In genomic region chr13:30376426-30377311, GRCh38 we compare ENCODE assay signal across 9 cellular contexts. TPM values are rescaled to one million over a fixed set of nuclear protein-coding genes. Genes with fewer than 3 reads are reported as not detected.
DNase-seq lines count a peak whose midpoint lies in the region; ATAC-seq and TF ChIP-seq lines count a peak whose summit lies in the region.
"Had no signal": no experiment of that assay in that cellular context is flagged by ENCODE, and none has a peak within 500 bp of the region (broad histone marks: within the 10 kb centered on the region; RNA-seq: fewer than 3 reads in every experiment).

No MANE protein-coding gene starts in this region.

- WGBS in mammary epithelial cell (ENCODE audit: low coverage, missing lambda C conversion rate) = 57% methylated on average over 5 of the region's 5 CpGs

- CTCF ChIA-PET in mammary epithelial cell (lab: Charles Lee; ENCODE audit: low non-redundant PET) = no interaction called here
- CTCF ChIA-PET in MCF 10A (lab: Yijun Ruan, JAX) = no interaction called here
- CTCF ChIA-PET in PC-3 (lab: Charles Lee) = no interaction called here

- H3K4me2 ChIP-seq in mammary epithelial cell (ENCODE audit: insufficient read depth, low read depth, low read length) (no peak overlapping the region), PC-3 (ENCODE audit: low read length) (no peak overlapping the region)

- H3F3A ChIP-seq in PC-3 (ENCODE audit: low read length, unreplicated experiment) = no peaks in the 10 kb centered on the region

- H3K36me3 ChIP-seq in mammary epithelial cell (ENCODE audit: insufficient read depth, low read length) = no peaks in the 10 kb centered on the region
- H3K36me3 ChIP-seq in PC-3 (ENCODE audit: low read depth, low read length) = no peaks in the 10 kb centered on the region

- no TSS peak for BruUV-seq in mammary epithelial cell (replicated peaks; lab: Mats Ljungman, UMichigan)
- no TSS peak for BruUV-seq in MCF 10A (replicated peaks; lab: Mats Ljungman, UMichigan)
- BruUV-seq in PC-3 (replicated peaks; lab: Mats Ljungman, UMichigan) = no TSS peak

- dilution Hi-C loops in mammary epithelial cell (cut with HindIII; ENCODE audit: low sequenced_read_pairs) = no loop called here

- H3K4me3 ChIP-seq in mammary epithelial cell (replicated peaks in 1 of 3; ENCODE audit: insufficient read depth in 1 of 3, low read depth in 2 of 3, low read length in 3 of 3) (no peak overlapping the region), PC-3 (ENCODE audit: low read length) (no peak overlapping the region)
- H3K4me3 ChIP-seq: psoas muscle had no signal

- H3K9me3 ChIP-seq in mammary epithelial cell (replicated peaks; ENCODE audit: insufficient read depth, low read length) (no peaks in the 10 kb centered on the region), PC-3 (ENCODE audit: low read length) (no peaks in the 10 kb centered on the region)
- H3K9me3 ChIP-seq: psoas muscle had no signal

- H2AFZ ChIP-seq in mammary epithelial cell (ENCODE audit: low read depth, low read length) = peak overlapping the region; percentile 40
- H2AFZ ChIP-seq in PC-3 (ENCODE audit: low read length) = no peak overlapping the region

- H3K27ac Mint-ChIP-seq in MCF 10A (ENCODE audit: low read depth, unreplicated experiment) = no peak overlapping the region

- H3K4me1 ChIP-seq in mammary epithelial cell (ENCODE audit: insufficient read depth, low read length) = peaks cover 14% of the 10 kb centered on the region
- H3K4me1 ChIP-seq in PC-3 (ENCODE audit: insufficient read depth, low read length) = peaks cover 9% of the 10 kb centered on the region
- H3K4me1 ChIP-seq: psoas muscle had no signal

- H3K79me2 ChIP-seq in mammary epithelial cell (ENCODE audit: insufficient read depth, low read length) (no peaks in the 10 kb centered on the region), PC-3 (ENCODE audit: low read length) (no peaks in the 10 kb centered on the region)

- intact Hi-C loops in mammary epithelial cell (cut with micrococcal nuclease) (no loop called here), MCF 10A (cut with micrococcal nuclease) (no loop called here), PC-3 (cut with micrococcal nuclease) (no loop called here)

- peaks cover 17% of the 10 kb centered on the region for H3K27me3 Mint-ChIP-seq in MCF 10A (ENCODE audit: insufficient read depth, unreplicated experiment)

- H4K20me1 ChIP-seq in mammary epithelial cell (ENCODE audit: insufficient read depth, low read length) = no peaks in the 10 kb centered on the region
- H4K20me1 ChIP-seq in PC-3 (ENCODE audit: low read length) = no peaks in the 10 kb centered on the region

- no peaks in the 10 kb centered on the region for H3K36me3 Mint-ChIP-seq in MCF 10A (ENCODE audit: insufficient read depth, unreplicated experiment)

- TF ChIP-seq CTCF in mammary epithelial cell (conservative IDR thresholded peaks at IDR 0.05 in 1 of 2, IDR thresholded peaks at IDR 0.05 in 1 of 2; ENCODE audit: extremely low read depth in 1 of 2, insufficient read depth in 1 of 2, low read depth in 1 of 2, low read length in 2 of 2) = no peak
- TF ChIP-seq CTCF in MCF 10A (IDR thresholded peaks at IDR 0.05; ENCODE audit: unreplicated experiment) = no peak
- no peak for TF ChIP-seq CTCF in PC-3 (conservative IDR thresholded peaks at IDR 0.05; ENCODE audit: low read depth, low read length)

- DNase-seq in mammary epithelial cell = peak; percentile 9
- no peak for DNase-seq in MCF 10A (ENCODE audit: unreplicated experiment)
- DNase-seq in PC-3 = peak; percentile 29
- peak; percentile 88 for DNase-seq in activated effector memory CD4-positive, alpha-beta T cell treated with anti-CD3 and anti-CD28 coated beads, Interleukin-2, amount 50 U/mL, for 16 hours
- peak; percentile 72 for DNase-seq in stimulated activated CD4-positive, alpha-beta T cell treated with anti-CD3 and anti-CD28 coated beads, Interleukin-1b, Interleukin-23, amount 100 ng/mL, for 48 hours
- no peak for DNase-seq in caudate nucleus (lab: John Stamatoyannopoulos, UW)
- DNase-seq in anterior cingulate cortex (lab: John Stamatoyannopoulos, UW) = no peak
- DNase-seq: psoas muscle had no signal

- H3K9me3 Mint-ChIP-seq in MCF 10A (ENCODE audit: unreplicated experiment) = no peaks in the 10 kb centered on the region

- ATAC-seq in HG03108 (IDR thresholded peaks at IDR 0.05; ENCODE audit: unreplicated experiment) = peak; percentile 42
- no peak for ATAC-seq in PC-3

- H3K27ac ChIP-seq in mammary epithelial cell (ENCODE audit: insufficient read depth, low read depth, low read length) (no peak overlapping the region), PC-3 (ENCODE audit: low read length) (no peak overlapping the region), caudate nucleus (ENCODE audit: low read depth, low read length) (no peak overlapping the region)
- H3K27ac ChIP-seq: psoas muscle had no signal

- H3K9me2 ChIP-seq in PC-3 (replicated peaks; ENCODE audit: low read length) = no peaks in the 10 kb centered on the region

- no peaks in the 10 kb centered on the region for H3K27me3 ChIP-seq in mammary epithelial cell (ENCODE audit: insufficient read depth, low read length)
- no peaks in the 10 kb centered on the region for H3K27me3 ChIP-seq in PC-3 (ENCODE audit: low read length)

- POLR2A ChIA-PET in MCF 10A (lab: Yijun Ruan, JAX) = interaction anchor here (0.8 kb wide), 1 partner anchor 19 kb away, joined by 4 read pairs; no protein-coding TSS in a partner anchor
- POLR2A ChIA-PET in PC-3 (lab: Charles Lee; ENCODE audit: unreplicated experiment) = no interaction called here

- no peaks in the 10 kb centered on the region for H3K4me1 Mint-ChIP-seq in MCF 10A (ENCODE audit: insufficient read depth, unreplicated experiment)

- H3K4me3 Mint-ChIP-seq in MCF 10A (ENCODE audit: unreplicated experiment) = no peak overlapping the region

- in situ Hi-C loops in mammary epithelial cell (cut with MboI; ENCODE audit: low sequenced_read_pairs in 2 of 2) = no loop called here

- H3K9ac ChIP-seq in mammary epithelial cell (ENCODE audit: insufficient read depth, low read length) (no peak overlapping the region), PC-3 (ENCODE audit: low read length) (no peak overlapping the region)

RNA-seq across cellular contexts. Expression of gene UBE2L5, which starts 45.6 kb away (rescaled TPM):
- not detected for total RNA-seq in mammary epithelial cell
- not detected for polyA plus RNA-seq in mammary epithelial cell
- 0.67 TPM for polyA minus RNA-seq in mammary epithelial cell
- not detected in 2 replicates for total RNA-seq in MCF 10A (2022)
- total RNA-seq in PC-3 (2014; rRNA removed) = not detected in 2 replicates
- total RNA-seq: psoas muscle had no signal
- polyA plus RNA-seq: psoas muscle had no signal

Comparison
In these comparisons a context has a peak if more than half of its experiments do, and no peak if none do; other contexts are left out.
1. DNase-seq: peak in mammary epithelial cell (single experiment), PC-3 (single experiment), activated effector memory CD4-positive, alpha-beta T cell treated with anti-CD3 and anti-CD28 coated beads, Interleukin-2, amount 50 U/mL, for 16 hours (single experiment) and stimulated activated CD4-positive, alpha-beta T cell treated with anti-CD3 and anti-CD28 coated beads, Interleukin-1b, Interleukin-23, amount 100 ng/mL, for 48 hours (single experiment); none in MCF 10A (single experiment), caudate nucleus (0 of 61) and anterior cingulate cortex (0 of 58).